10 cellular contexts compared by ENCODE assay signal in genomic region chr11:79461144-79461543, GRCh38. TPM values are rescaled to one million over a fixed set of nuclear protein-coding genes. Genes with fewer than 3 reads are reported as not detected.
DNase-seq lines count a peak whose midpoint lies in the region; ATAC-seq, FAIRE-seq and TF ChIP-seq lines count a peak whose summit lies in the region.
"Had no signal": no experiment of that assay in that cellular context is flagged by ENCODE, and none has a peak within 500 bp of the region (broad histone marks: within the 10 kb centered on the region; RNA-seq: fewer than 3 reads in every experiment).

No MANE protein-coding gene starts in this region.

- H3K79me2 ChIP-seq in DOHH2 (ENCODE audit: control insufficient read depth, low read length) (no peaks in the 10 kb centered on the region), HCT116 (ENCODE audit: insufficient read depth, low read length) (no peaks in the 10 kb centered on the region)

- H3K36me3 ChIP-seq in DOHH2 (ENCODE audit: control insufficient read depth, low read length) (no peaks in the 10 kb centered on the region), HCT116 (ENCODE audit: control insufficient read depth in 1 of 2, insufficient read depth in 2 of 2, low read length in 2 of 2) (no peaks in the 10 kb centered on the region), heart right ventricle (no peaks in the 10 kb centered on the region), transverse colon (no peaks in the 10 kb centered on the region)

- peak; percentile 1 for DNase-seq in HCT116 (ENCODE audit: low read depth, low spot score)
- DNase-seq in RCC 7860 (ENCODE audit: low spot score), result peak; percentile 4
- peak in 1 of 2 donors; percentile 27 for DNase-seq in heart right ventricle
- DNase-seq in transverse colon, result no peak
- DNase-seq in activated CD8-positive, alpha-beta memory T cell treated with anti-CD3 and anti-CD28 coated beads, Interleukin-2, amount 10 ng/mL, durations not matched to agents 7 days and 5 days, result no peak
- no peak for DNase-seq in activated T-cell treated with anti-CD3 and anti-CD28 coated beads for 4 hours
- DNase-seq in activated CD4-positive, alpha-beta T cell treated with anti-CD3 and anti-CD28 coated beads for 36 hours, result no peak

- H3K4me2 ChIP-seq in DOHH2 (ENCODE audit: low read length) (no peak overlapping the region), HCT116 (ENCODE audit: low read length) (no peak overlapping the region)

- intact Hi-C loops in HCT116 (cut with micrococcal nuclease) (no loop called here), heart right ventricle (cut with DNase I) (loop anchor here in 1 of 10 donors (10.0 kb wide), 1 partner anchor 694 kb away; no protein-coding TSS in a partner anchor), transverse colon (cut with DNase I; ENCODE audit: low total_unique reads) (no loop called here)
- intact Hi-C loops in activated CD4-positive, alpha-beta T cell treated with anti-CD3 and anti-CD28 coated beads for 36 hours (cut with DNase I, micrococcal nuclease), result no loop called here

- POLR2A ChIA-PET in HCT116 (lab: Charles Lee), result no interaction called here
- POLR2A ChIA-PET in activated CD4-positive, alpha-beta T cell treated with anti-CD3 and anti-CD28 coated beads for 36 hours (lab: Charles Lee), result no interaction called here

- in situ Hi-C loops in transverse colon (cut with MboI; ENCODE audit: low pct_ligation_motif_present in 1 of 4, low pct_unique_long_range_greater_than_20kb in 1 of 4, low sequenced_read_pairs in 3 of 4), result no loop called here

- H3K9me2 ChIP-seq in DOHH2 (replicated peaks; ENCODE audit: control insufficient read depth, low read length), result no peaks in the 10 kb centered on the region
- H3K9me2 ChIP-seq in HCT116 (ENCODE audit: insufficient read depth), result no peaks in the 10 kb centered on the region

- no TSS peak for BruUV-seq in HCT116 (replicated peaks; lab: Mats Ljungman, UMichigan)

- no peaks in the 10 kb centered on the region for H3K4me1 ChIP-seq in DOHH2 (ENCODE audit: control insufficient read depth, low read length)
- no peaks in the 10 kb centered on the region for H3K4me1 ChIP-seq in HCT116 (ENCODE audit: control insufficient read depth in 1 of 2, insufficient read depth in 2 of 2, low read length in 2 of 2)
- no peaks in the 10 kb centered on the region for H3K4me1 ChIP-seq in heart right ventricle
- no peaks in the 10 kb centered on the region for H3K4me1 ChIP-seq in transverse colon

- H3K4me3 ChIP-seq in DOHH2 (ENCODE audit: low read length) (no peak overlapping the region), HCT116 (replicated peaks in 1 of 2; ENCODE audit: low read depth in 1 of 2, low read length in 2 of 2) (no peak overlapping the region), heart right ventricle (no peak overlapping the region), transverse colon (no peak overlapping the region)

- ATAC-seq in HCT116, result peak; percentile 62
- ATAC-seq in heart right ventricle, result peak in 7 of 8 donors; percentile 52 to 81 (median 69)
- ATAC-seq in activated CD8-positive, alpha-beta memory T cell treated with anti-CD3 and anti-CD28 coated beads, Interleukin-2, amount 10 ng/mL, durations not matched to agents 7 days and 5 days, result no peak
- no peak for ATAC-seq in activated CD4-positive, alpha-beta T cell treated with anti-CD3 and anti-CD28 coated beads for 36 hours

- no peak for TF ChIP-seq POLR2A in HCT116 (IDR thresholded peaks at IDR 0.05; ENCODE audit: borderline replicate concordance, extremely low read depth, insufficient read depth, insufficient read length)
- TF ChIP-seq POLR2A in transverse colon (IDR thresholded peaks at IDR 0.05), result no peak

- H3K9me3 Mint-ChIP-seq in activated CD8-positive, alpha-beta memory T cell treated with anti-CD3 and anti-CD28 coated beads, Interleukin-2, amount 10 ng/mL, durations not matched to agents 7 days and 5 days (ENCODE audit: low read depth), result no peaks in the 10 kb centered on the region
- H3K9me3 Mint-ChIP-seq in activated CD4-positive, alpha-beta T cell treated with anti-CD3 and anti-CD28 coated beads for 36 hours (ENCODE audit: low read depth), result no peaks in the 10 kb centered on the region
- H3K9me3 Mint-ChIP-seq: IgD-negative memory B cell; stimulated activated naive CD8-positive, alpha-beta T cell treated with anti-CD3 and anti-CD28 coated beads, Interleukin-15, Interleukin-2, amounts not matched to agents 100 ng/mL and 50 ng/mL, for 24 hours had no signal

- H4K20me1 ChIP-seq in DOHH2 (ENCODE audit: control insufficient read depth, insufficient read depth, low read depth, low read length), result no peaks in the 10 kb centered on the region
- H4K20me1 ChIP-seq in HCT116 (ENCODE audit: insufficient read depth), result no peaks in the 10 kb centered on the region

- H3K9me3 ChIP-seq in DOHH2 (ENCODE audit: control insufficient read depth, insufficient read depth, low read length) (no peaks in the 10 kb centered on the region), HCT116 (ENCODE audit: control insufficient read depth in 1 of 2, insufficient read depth in 1 of 2, low read depth in 1 of 2, low read length in 2 of 2) (no peaks in the 10 kb centered on the region), heart right ventricle (no peaks in the 10 kb centered on the region), transverse colon (no peaks in the 10 kb centered on the region)

- peak; percentile 29 for TF ChIP-seq CTCF in DOHH2 (IDR thresholded peaks at IDR 0.05; ENCODE audit: low read depth, low read length, poor library complexity, severe bottlenecking)
- peak in 2 of 3 experiments; percentile 39 to 51; a peak in 3 of 6 replicates for TF ChIP-seq CTCF in HCT116 (IDR thresholded peaks at IDR 0.05 in 2 of 3, conservative IDR thresholded peaks at IDR 0.05 in 1 of 3; ENCODE audit: borderline replicate concordance in 1 of 3, insufficient read depth in 1 of 3, low read depth in 2 of 3, low read length in 2 of 3)
- TF ChIP-seq CTCF in heart right ventricle (IDR thresholded peaks at IDR 0.05), result peak in 8 of 9 donors; percentile 15 to 65 (median 54)
- peak; percentile 22 to 38 (median 28) for TF ChIP-seq CTCF in transverse colon (IDR thresholded peaks at IDR 0.05)

- H3K27ac ChIP-seq in DOHH2 (ENCODE audit: low read depth, low read length) (no peak overlapping the region), HCT116 (ENCODE audit: low read depth, low read length) (no peak overlapping the region), heart right ventricle (no peak overlapping the region), transverse colon (no peak overlapping the region)

- CTCF ChIA-PET in HCT116 (lab: Charles Lee), result no interaction called here
- CTCF ChIA-PET in activated CD8-positive, alpha-beta memory T cell treated with anti-CD3 and anti-CD28 coated beads, Interleukin-2, amount 10 ng/mL, durations not matched to agents 7 days and 5 days (lab: Charles Lee), result no interaction called here
- CTCF ChIA-PET in activated CD4-positive, alpha-beta T cell treated with anti-CD3 and anti-CD28 coated beads for 36 hours (lab: Charles Lee), result no interaction called here

- no peak overlapping the region for H3K9ac ChIP-seq in HCT116 (ENCODE audit: low read length)

- no peaks in the 10 kb centered on the region for H3K36me3 Mint-ChIP-seq in activated CD8-positive, alpha-beta memory T cell treated with anti-CD3 and anti-CD28 coated beads, Interleukin-2, amount 10 ng/mL, durations not matched to agents 7 days and 5 days
- no peaks in the 10 kb centered on the region for H3K36me3 Mint-ChIP-seq in activated CD4-positive, alpha-beta T cell treated with anti-CD3 and anti-CD28 coated beads for 36 hours (ENCODE audit: low read depth)
- H3K36me3 Mint-ChIP-seq: IgD-negative memory B cell had no signal

- RAD21 ChIA-PET in HCT116 (lab: Charles Lee; ENCODE audit: low non-redundant PET in 1 of 2, low total read pairs in 2 of 2, uncharacterized antibody in 2 of 2, unreplicated experiment in 2 of 2), result no interaction called here

- H3F3A ChIP-seq in DOHH2 (ENCODE audit: control insufficient read depth, insufficient read depth), result no peaks in the 10 kb centered on the region

- H3K4me3 Mint-ChIP-seq in activated CD8-positive, alpha-beta memory T cell treated with anti-CD3 and anti-CD28 coated beads, Interleukin-2, amount 10 ng/mL, durations not matched to agents 7 days and 5 days, result no peak overlapping the region
- no peak overlapping the region for H3K4me3 Mint-ChIP-seq in activated CD4-positive, alpha-beta T cell treated with anti-CD3 and anti-CD28 coated beads for 36 hours
- H3K4me3 Mint-ChIP-seq: IgD-negative memory B cell; stimulated activated naive CD8-positive, alpha-beta T cell treated with anti-CD3 and anti-CD28 coated beads, Interleukin-15, Interleukin-2, amounts not matched to agents 100 ng/mL and 50 ng/mL, for 24 hours had no signal

- no peaks in the 10 kb centered on the region for H3K4me1 Mint-ChIP-seq in activated CD8-positive, alpha-beta memory T cell treated with anti-CD3 and anti-CD28 coated beads, Interleukin-2, amount 10 ng/mL, durations not matched to agents 7 days and 5 days
- no peaks in the 10 kb centered on the region for H3K4me1 Mint-ChIP-seq in activated CD4-positive, alpha-beta T cell treated with anti-CD3 and anti-CD28 coated beads for 36 hours
- H3K4me1 Mint-ChIP-seq: IgD-negative memory B cell had no signal

- no peak for FAIRE-seq in RCC 7860 (lab: Jason Lieb, UNC)

- no peak for TF ChIP-seq EP300 in transverse colon (IDR thresholded peaks at IDR 0.05; ENCODE audit: low read depth)

- no peaks in the 10 kb centered on the region for H3K27me3 Mint-ChIP-seq in activated CD8-positive, alpha-beta memory T cell treated with anti-CD3 and anti-CD28 coated beads, Interleukin-2, amount 10 ng/mL, durations not matched to agents 7 days and 5 days
- peaks cover 19% of the 10 kb centered on the region for H3K27me3 Mint-ChIP-seq in activated CD4-positive, alpha-beta T cell treated with anti-CD3 and anti-CD28 coated beads for 36 hours

- H3K27ac Mint-ChIP-seq in activated CD8-positive, alpha-beta memory T cell treated with anti-CD3 and anti-CD28 coated beads, Interleukin-2, amount 10 ng/mL, durations not matched to agents 7 days and 5 days, result no peak overlapping the region
- H3K27ac Mint-ChIP-seq in activated CD4-positive, alpha-beta T cell treated with anti-CD3 and anti-CD28 coated beads for 36 hours, result no peak overlapping the region
- H3K27ac Mint-ChIP-seq: stimulated activated naive CD8-positive, alpha-beta T cell treated with anti-CD3 and anti-CD28 coated beads, Interleukin-15, Interleukin-2, amounts not matched to agents 100 ng/mL and 50 ng/mL, for 24 hours had no signal

- TF ChIP-seq RAD21 in HCT116 (IDR thresholded peaks at IDR 0.05; ENCODE audit: low read depth), result no peak

- WGBS in heart right ventricle, 2 donors, result 33 to 52% methylated on average over 2 of the region's 2 CpGs
- WGBS in transverse colon (ENCODE audit: low coverage in 1 of 2), 2 donors, result 40 to 49% methylated on average over 2 of the region's 2 CpGs

- H2AFZ ChIP-seq in HCT116 (ENCODE audit: low read depth, low read length, poor library complexity, severe bottlenecking), result no peak overlapping the region

- no peaks in the 10 kb centered on the region for H3K27me3 ChIP-seq in DOHH2 (ENCODE audit: control insufficient read depth, low read length)
- H3K27me3 ChIP-seq in HCT116 (ENCODE audit: insufficient read depth, low read length), result peaks cover 5% of the 10 kb centered on the region; the same call in 1 of the 2 replicates
- peaks cover 0 to 14% (median 6%) of the 10 kb centered on the region in 7 donors for H3K27me3 ChIP-seq in heart right ventricle
- H3K27me3 ChIP-seq in transverse colon, result no peaks in the 10 kb centered on the region

RNA-seq across cellular contexts. Expression of gene TENM4, which starts 20.3 kb away (rescaled TPM):
- total RNA-seq in HCT116 (2021; ENCODE audit: unreplicated experiment) (0.05 TPM), heart right ventricle (1 to 10 TPM in 5 of 10 donors, under 1 TPM in 5; 0.38 to 3.6 (median 1.0) TPM), transverse colon (under 1 TPM; 0.14 to 0.79 (median 0.39) TPM)
- polyA plus RNA-seq in HCT116 (2012), result not detected in 2 replicates
- 1 to 10 TPM in 1 of 2 donors, under 1 TPM in 1; 0.10 to 1.0 TPM for polyA plus RNA-seq in heart right ventricle
- total RNA-seq in activated CD8-positive, alpha-beta memory T cell treated with anti-CD3 and anti-CD28 coated beads, Interleukin-2, amount 10 ng/mL, durations not matched to agents 7 days and 5 days, result not detected
- not detected for total RNA-seq in activated CD4-positive, alpha-beta T cell treated with anti-CD3 and anti-CD28 coated beads for 36 hours
- polyA plus RNA-seq: IgD-negative memory B cell had no signal

Comparison
In these comparisons a context has a peak if more than half of its experiments do, and no peak if none do; other contexts are left out.
1. ATAC-seq: peak in HCT116 (single experiment) and heart right ventricle (7 of 8); none in activated CD8-positive, alpha-beta memory T cell treated with anti-CD3 and anti-CD28 coated beads, Interleukin-2, amount 10 ng/mL, durations not matched to agents 7 days and 5 days (single experiment) and activated CD4-positive, alpha-beta T cell treated with anti-CD3 and anti-CD28 coated beads for 36 hours (single experiment).
2. DNase-seq: peak in HCT116 (single experiment) and RCC 7860 (single experiment); none in transverse colon (single experiment), activated CD8-positive, alpha-beta memory T cell treated with anti-CD3 and anti-CD28 coated beads, Interleukin-2, amount 10 ng/mL, durations not matched to agents 7 days and 5 days (single experiment), activated T-cell treated with anti-CD3 and anti-CD28 coated beads for 4 hours (single experiment) and activated CD4-positive, alpha-beta T cell treated with anti-CD3 and anti-CD28 coated beads for 36 hours (single experiment).
3. Peak in every context shown above with its lines, with median percentiles within 50 percentile points of each other: CTCF ChIP-seq.